Comparison of ENCODE assay signal across 22 cellular contexts in the genomic region with DNA sequence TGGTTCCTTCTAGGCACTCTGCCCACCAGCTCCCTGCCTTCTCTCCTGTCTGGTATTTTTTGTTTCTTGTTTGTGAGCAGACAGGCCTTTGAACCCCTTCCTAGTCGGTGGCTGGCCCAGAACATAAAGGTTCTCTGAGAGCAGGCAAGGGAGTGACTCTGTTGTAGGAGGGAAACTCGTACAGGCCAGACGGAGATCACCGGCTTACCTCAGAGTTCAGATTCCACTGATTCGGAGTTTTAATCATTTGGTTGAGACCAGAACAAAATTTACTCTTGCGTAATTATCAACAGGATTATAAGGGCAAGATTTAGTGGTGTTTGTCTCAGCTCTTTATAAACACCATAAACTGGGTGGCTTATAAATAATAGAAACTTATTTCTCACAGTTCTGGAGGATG.
"Had no signal": no experiment of that assay in that cellular context is flagged by ENCODE, and none has a peak within 500 bp of the region (broad histone marks: within the 10 kb centered on the region; RNA-seq: fewer than 3 reads in every experiment).

No MANE protein-coding gene starts in this region.

- H3K27me3 ChIP-seq: brain microvascular endothelial cell, cardiac muscle cell had no signal

- H3K27me3 Mint-ChIP-seq: activated B cell treated with CpG ODN at 0.5 μM for 24 hours; activated CD4-positive, alpha-beta T cell treated with anti-CD3 and anti-CD28 coated beads, Interleukin-2, amount 10 ng/mL, durations not matched to agents 24 days and 14 days; activated naive CD8-positive, alpha-beta T cell had no signal

- H3K4me3 ChIP-seq: cardiac muscle cell had no signal

- H3K27ac ChIP-seq: brain microvascular endothelial cell, cardiac muscle cell had no signal

- H3K27ac Mint-ChIP-seq: activated B cell treated with CpG ODN at 0.5 μM for 24 hours; activated CD4-positive, alpha-beta T cell treated with anti-CD3 and anti-CD28 coated beads, Interleukin-2, amount 10 ng/mL, durations not matched to agents 24 days and 14 days; activated naive CD4-positive, alpha-beta T cell treated with anti-CD3 and anti-CD28 coated beads for 36 hours; activated naive CD8-positive, alpha-beta T cell had no signal

- FAIRE-seq: TTC549 had no signal

- ATAC-seq: activated T-cell treated with anti-CD3 and anti-CD28 coated beads, Interleukin-2, amount 50 U/mL, for 4 hours had no signal

- H3K4me3 Mint-ChIP-seq: activated B cell treated with CpG ODN at 0.5 μM for 24 hours; activated CD4-positive, alpha-beta T cell treated with anti-CD3 and anti-CD28 coated beads, Interleukin-2, amount 10 ng/mL, durations not matched to agents 24 days and 14 days; activated naive CD4-positive, alpha-beta T cell treated with anti-CD3 and anti-CD28 coated beads for 36 hours; activated naive CD8-positive, alpha-beta T cell; activated T-cell treated with anti-CD3 and anti-CD28 coated beads, Interleukin-2, amount 50 U/mL, for 4 hours had no signal

- H3K36me3 ChIP-seq: brain microvascular endothelial cell, cardiac muscle cell had no signal

- DNase-seq: activated B cell treated with CpG ODN at 0.5 μM for 24 hours; activated CD4-positive, alpha-beta T cell treated with anti-CD3 and anti-CD28 coated beads for 1 hour; activated CD4-positive, alpha-beta T cell treated with anti-CD3 and anti-CD28 coated beads, Interleukin-2, amount 10 ng/mL, durations not matched to agents 24 days and 14 days; activated CD4-positive, alpha-beta T cell treated with anti-CD3 and anti-CD28 coated beads, Interleukin-2, amount 50 U/mL, for 48 hours; activated CD8-positive, alpha-beta memory T cell treated with anti-CD3 and anti-CD28 coated beads for 24 hours; activated effector memory CD4-positive, alpha-beta T cell treated with anti-CD3 and anti-CD28 coated beads, Interleukin-2, amount 50 U/mL, for 16 hours; activated naive CD4-positive, alpha-beta T cell treated with anti-CD3 and anti-CD28 coated beads for 36 hours; activated T-cell treated with anti-CD3 and anti-CD28 coated beads, Interleukin-2, amount 50 U/mL, for 4 hours; brain microvascular endothelial cell; Karpas-422; NCI-H1930; NCI-H2171; NCI-H2227 treated with DMSO at 0.1 percent for 48 hours; NCI-H446 treated with DMSO at 0.1 percent for 48 hours; NCI-H524 treated with DMSO at 0.1 percent for 48 hours; NCI-H748 treated with DMSO at 0.1 percent for 48 hours; SIG-M5; T-helper 2 cell; T1000 had no signal
